Comparison of ENCODE assay signal across 18 cellular contexts in the genomic region with DNA sequence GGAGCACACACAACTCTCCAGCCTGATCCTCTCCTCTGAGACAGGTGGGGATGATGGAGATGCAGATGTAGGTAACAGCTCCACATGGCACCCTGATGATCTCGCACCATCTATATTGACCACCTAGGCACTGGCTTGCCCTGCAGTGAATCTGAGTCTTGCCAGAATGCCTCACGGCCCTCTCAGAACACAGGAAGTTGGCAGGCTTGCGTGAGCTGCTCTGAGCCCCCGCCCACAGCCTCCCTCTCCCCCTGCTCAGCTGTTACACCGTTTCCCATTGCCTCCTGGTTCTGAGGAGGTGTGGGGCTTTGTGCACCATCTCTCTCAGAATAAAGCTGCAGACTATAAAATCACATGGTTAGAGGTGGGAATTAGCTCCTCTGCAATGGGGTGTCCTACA. TPM values are rescaled to one million over a fixed set of nuclear protein-coding genes. Genes with fewer than 3 reads are reported as not detected.
DNase-seq lines count a peak whose midpoint lies in the region; ATAC-seq and TF ChIP-seq lines count a peak whose summit lies in the region.
"Had no signal": no experiment of that assay in that cellular context is flagged by ENCODE, and none has a peak within 500 bp of the region (broad histone marks: within the 10 kb centered on the region; RNA-seq: fewer than 3 reads in every experiment).

No MANE protein-coding gene starts in this region.

- CTCF ChIA-PET in HEK293 (lab: Yijun Ruan, JAX) (interaction anchor here (1.1 kb wide), 1 partner anchor 12 kb away, joined by 3 read pairs; no protein-coding TSS in a partner anchor), T-cell (lab: Charles Lee) (no interaction called here)
- CTCF ChIA-PET in CD4-positive, alpha-beta memory T cell (lab: Charles Lee; ENCODE audit: partially characterized antibody), result no interaction called here

- DNase-seq in right atrium auricular region (ENCODE audit: low spot score), result peak; percentile 34
- no peak for DNase-seq in left ventricle myocardium superior
- DNase-seq in T-cell, result peak in 5 of 34 experiments; percentile 6 to 20 (median 14)
- no peak for DNase-seq in neural crest cell (ENCODE audit: low read depth, low spot score)
- DNase-seq in HuH-7.5 (ENCODE audit: low spot score), result no peak
- no peak for DNase-seq in CD4-positive, alpha-beta memory T cell
- DNase-seq: ACHN; COR-L47; DMS 273 treated with DMSO at 0.1 percent for 48 hours; NCI-H1105 treated with DMSO at 0.1 percent for 48 hours; NCI-H1694 treated with DMSO at 0.1 percent for 48 hours; NCI-H2107; NCI-H510A; NCI-H748 treated with DMSO at 0.1 percent for 48 hours; NK-92 treated with Interleukin-12 subunit alpha and Interleukin-12 subunit beta, amount 100 ng/mL, for 24 hours; Right ventricle myocardium superior had no signal

- H3K27me3 ChIP-seq in right atrium auricular region, result no peaks in the 10 kb centered on the region
- H3K27me3 ChIP-seq in CD4-positive, alpha-beta memory T cell (ENCODE audit: insufficient read depth, low read length), result no peaks in the 10 kb centered on the region

- H3K4me3 Mint-ChIP-seq in T-cell (no peak overlapping the region), neural crest cell (no peak overlapping the region)
- no peak overlapping the region for H3K4me3 Mint-ChIP-seq in CD4-positive, alpha-beta memory T cell
- H3K4me3 Mint-ChIP-seq: CD14-positive monocyte had no signal

- H3K4me1 Mint-ChIP-seq in T-cell (peaks cover 4 to 22% (median 10%) of the 10 kb centered on the region in 3 donors), neural crest cell (no peaks in the 10 kb centered on the region)
- peaks cover 0 to 6% (median 0%) of the 10 kb centered on the region in 4 donors for H3K4me1 Mint-ChIP-seq in CD4-positive, alpha-beta memory T cell
- H3K4me1 Mint-ChIP-seq: CD14-positive monocyte had no signal

- H3K27ac Mint-ChIP-seq in T-cell (no peak overlapping the region), neural crest cell (ENCODE audit: unreplicated experiment) (peak overlapping the region; percentile 50)
- H3K27ac Mint-ChIP-seq in CD4-positive, alpha-beta memory T cell, result no peak overlapping the region
- H3K27ac Mint-ChIP-seq: CD14-positive monocyte had no signal

- H3K4me3 ChIP-seq in right atrium auricular region, result no peak overlapping the region
- no peak overlapping the region for H3K4me3 ChIP-seq in HEK293 (ENCODE audit: low read depth, low read length)
- no peak overlapping the region for H3K4me3 ChIP-seq in CD4-positive, alpha-beta memory T cell (ENCODE audit: low read length in 2 of 2)

- intact Hi-C loops in left ventricle myocardium superior (cut with micrococcal nuclease), result no loop called here
- intact Hi-C loops in CD4-positive, alpha-beta memory T cell (cut with micrococcal nuclease), result no loop called here

- H3K9me3 Mint-ChIP-seq in T-cell (no peaks in the 10 kb centered on the region), neural crest cell (no peaks in the 10 kb centered on the region)
- H3K9me3 Mint-ChIP-seq in CD4-positive, alpha-beta memory T cell, result no peaks in the 10 kb centered on the region

- POLR2A ChIA-PET in HEK293 (lab: Yijun Ruan, JAX) (interaction anchor here (0.6 kb wide), 1 partner anchor 72 kb away, joined by 3 read pairs; no protein-coding TSS in a partner anchor), T-cell (lab: Charles Lee) (no interaction called here)
- POLR2A ChIA-PET in CD4-positive, alpha-beta memory T cell (lab: Charles Lee; ENCODE audit: partially characterized antibody), result no interaction called here

- H3K4me1 ChIP-seq in right atrium auricular region, result peaks cover 0 to 5% of the 10 kb centered on the region in 2 donors
- H3K4me1 ChIP-seq in HEK293 (ENCODE audit: control insufficient read depth, insufficient read depth, low read length), result no peaks in the 10 kb centered on the region
- H3K4me1 ChIP-seq in CD4-positive, alpha-beta memory T cell (ENCODE audit: insufficient read depth, low read length), result no peaks in the 10 kb centered on the region

- TF ChIP-seq CTCF in right atrium auricular region (IDR thresholded peaks at IDR 0.05), result no peak
- TF ChIP-seq CTCF in HEK293 (tag by site-specific recombination; IDR thresholded peaks at IDR 0.05), result no peak
- no peak for TF ChIP-seq CTCF in neural crest cell (conservative IDR thresholded peaks at IDR 0.05)

- H3K27ac ChIP-seq in right atrium auricular region (no peak overlapping the region), HEK293 (ENCODE audit: extremely low read depth, low read depth, low read length) (no peak overlapping the region)
- H3K27ac ChIP-seq in CD4-positive, alpha-beta memory T cell (ENCODE audit: low read depth, low read length), result no peak overlapping the region

- H3K36me3 Mint-ChIP-seq in T-cell (peaks cover 6% of the 10 kb centered on the region), neural crest cell (ENCODE audit: low read depth) (no peaks in the 10 kb centered on the region)
- H3K36me3 Mint-ChIP-seq in CD4-positive, alpha-beta memory T cell, result peaks cover 0 to 8% of the 10 kb centered on the region in 2 donors
- H3K36me3 Mint-ChIP-seq: CD14-positive monocyte had no signal

- H3K9me3 ChIP-seq in right atrium auricular region, result no peaks in the 10 kb centered on the region
- H3K9me3 ChIP-seq in HEK293 (ENCODE audit: control insufficient read depth, insufficient read depth, low read depth, low read length), result no peaks in the 10 kb centered on the region
- no peaks in the 10 kb centered on the region for H3K9me3 ChIP-seq in CD4-positive, alpha-beta memory T cell (ENCODE audit: control insufficient read depth in 1 of 2, low read length in 2 of 2)

- H3K36me3 ChIP-seq in right atrium auricular region (no peaks in the 10 kb centered on the region), HEK293 (ENCODE audit: control insufficient read depth in 2 of 2, insufficient read depth in 1 of 2, low read length in 2 of 2) (no peaks in the 10 kb centered on the region; a peak in 1 of 3 replicates)
- no peaks in the 10 kb centered on the region for H3K36me3 ChIP-seq in CD4-positive, alpha-beta memory T cell (ENCODE audit: insufficient read depth, low read length)

- ATAC-seq in left ventricle myocardium superior (no peak), T-cell (replicated peaks in 1 of 4) (peak in 3 of 4 experiments; percentile 57 to 74 (median 58))

- H3K27me3 Mint-ChIP-seq in T-cell (no peaks in the 10 kb centered on the region), neural crest cell (ENCODE audit: low read depth) (no peaks in the 10 kb centered on the region)
- peaks cover 0 to 2% of the 10 kb centered on the region in 2 donors for H3K27me3 Mint-ChIP-seq in CD4-positive, alpha-beta memory T cell

TF ChIP-seq in HEK293, 187 proteins besides CTCF, POLR2A, EP300 and RAD21:
- no peak for TF ChIP-seq ZNF561 (tag by site-specific recombination; IDR thresholded peaks at IDR 0.05; ENCODE audit: borderline replicate concordance)
- peak; percentile 27 for TF ChIP-seq ZFHX2 (tag by site-specific recombination; conservative IDR thresholded peaks at IDR 0.05)
- TF ChIP-seq, protein P1, sequence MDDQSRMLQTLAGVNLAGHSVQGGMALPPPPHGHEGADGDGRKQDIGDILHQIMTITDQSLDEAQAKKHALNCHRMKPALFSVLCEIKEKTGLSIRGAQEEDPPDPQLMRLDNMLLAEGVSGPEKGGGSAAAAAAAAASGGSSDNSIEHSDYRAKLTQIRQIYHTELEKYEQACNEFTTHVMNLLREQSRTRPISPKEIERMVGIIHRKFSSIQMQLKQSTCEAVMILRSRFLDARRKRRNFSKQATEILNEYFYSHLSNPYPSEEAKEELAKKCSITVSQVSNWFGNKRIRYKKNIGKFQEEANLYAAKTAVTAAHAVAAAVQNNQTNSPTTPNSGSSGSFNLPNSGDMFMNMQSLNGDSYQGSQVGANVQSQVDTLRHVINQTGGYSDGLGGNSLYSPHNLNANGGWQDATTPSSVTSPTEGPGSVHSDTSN (CRISPR knock-in tag; IDR thresholded peaks at IDR 0.05), result no peak
TF ChIP-seq in HEK293: peak in this region for 1.

RNA-seq across cellular contexts. Expression of a gene that starts 48.0 kb away (rescaled TPM):
- total RNA-seq in right atrium auricular region, result 1 to 10 TPM; 4.5 to 7.1 TPM
- 2.9 TPM for total RNA-seq in left ventricle myocardium superior
- total RNA-seq in T-cell, result 10 to 100 TPM in 3 of 5 donors, 1 to 10 TPM in 2; 8.5 to 13.7 (median 12.7) TPM
- total RNA-seq in neural crest cell, result 25.9 and 27.1 TPM in 2 replicates
- 1 to 10 TPM; 8.5 to 9.4 TPM for total RNA-seq in CD4-positive, alpha-beta memory T cell
- 1 to 10 TPM; 3.5 to 7.2 TPM for polyA plus RNA-seq in CD4-positive, alpha-beta memory T cell

RNA-seq across cellular contexts. Expression of a gene that starts 48.1 kb away (rescaled TPM):
- 10 to 100 TPM in 1 of 2 donors, 1 to 10 TPM in 1; 8.6 to 12.7 TPM for total RNA-seq in right atrium auricular region
- 10.0 TPM for total RNA-seq in left ventricle myocardium superior
- 10 to 100 TPM; 18.8 to 28.9 (median 21.9) TPM for total RNA-seq in T-cell
- 29.4 and 29.7 TPM in 2 replicates for total RNA-seq in neural crest cell
- total RNA-seq in CD4-positive, alpha-beta memory T cell, result 10 to 100 TPM; 20.7 to 21.3 TPM
- polyA plus RNA-seq in CD4-positive, alpha-beta memory T cell, result 1 to 10 TPM; 4.3 to 7.1 TPM
